1 cellular context compared by ENCODE assay signal in the genomic region with DNA sequence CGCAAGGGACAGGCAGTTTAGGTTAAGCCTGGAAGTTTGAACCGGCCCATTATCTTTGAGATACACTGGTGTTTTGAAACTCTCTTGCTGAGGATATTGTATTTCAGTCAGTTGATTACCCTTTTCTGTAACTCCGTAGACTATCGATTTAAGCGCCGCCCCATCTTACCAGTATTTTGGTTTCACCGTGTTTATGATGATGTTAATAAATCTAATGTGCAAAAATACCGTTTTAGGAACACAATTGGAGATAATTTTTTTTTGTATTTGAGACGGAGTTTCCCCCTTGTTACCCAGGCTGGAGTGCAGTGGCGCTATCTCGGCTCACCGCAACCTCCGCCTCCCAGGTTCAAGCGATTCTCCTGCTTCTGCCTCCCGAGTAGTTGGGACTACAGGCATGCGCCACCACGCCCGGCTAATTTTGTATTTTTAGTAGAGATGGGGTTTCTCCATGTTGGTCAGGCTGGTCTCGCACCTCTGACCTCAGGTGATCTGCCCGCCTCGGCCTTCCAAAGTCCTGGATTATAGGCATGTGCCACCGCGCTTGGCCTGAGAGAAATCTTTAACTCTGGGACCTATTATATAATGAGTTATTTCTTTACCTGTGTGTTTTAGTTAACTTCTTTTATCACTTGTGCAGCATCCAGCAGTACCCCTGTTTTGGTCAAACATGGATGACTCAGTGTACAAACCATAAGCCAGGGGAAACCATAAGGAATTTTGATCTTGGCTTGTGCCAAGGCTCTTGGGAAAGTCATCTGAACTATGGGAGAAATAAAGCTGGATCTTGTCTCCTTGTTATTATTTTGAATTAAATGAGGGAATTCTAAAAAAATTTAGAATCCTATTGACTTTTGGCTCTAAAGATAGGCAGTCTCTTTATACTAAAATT.
TF ChIP-seq lines count a peak whose summit lies in the region.

No MANE protein-coding gene starts in this region.

TF ChIP-seq in A549, 52 proteins besides CTCF, POLR2A, EP300 and RAD21 (continued from another document):
- TF ChIP-seq, protein P1, sequence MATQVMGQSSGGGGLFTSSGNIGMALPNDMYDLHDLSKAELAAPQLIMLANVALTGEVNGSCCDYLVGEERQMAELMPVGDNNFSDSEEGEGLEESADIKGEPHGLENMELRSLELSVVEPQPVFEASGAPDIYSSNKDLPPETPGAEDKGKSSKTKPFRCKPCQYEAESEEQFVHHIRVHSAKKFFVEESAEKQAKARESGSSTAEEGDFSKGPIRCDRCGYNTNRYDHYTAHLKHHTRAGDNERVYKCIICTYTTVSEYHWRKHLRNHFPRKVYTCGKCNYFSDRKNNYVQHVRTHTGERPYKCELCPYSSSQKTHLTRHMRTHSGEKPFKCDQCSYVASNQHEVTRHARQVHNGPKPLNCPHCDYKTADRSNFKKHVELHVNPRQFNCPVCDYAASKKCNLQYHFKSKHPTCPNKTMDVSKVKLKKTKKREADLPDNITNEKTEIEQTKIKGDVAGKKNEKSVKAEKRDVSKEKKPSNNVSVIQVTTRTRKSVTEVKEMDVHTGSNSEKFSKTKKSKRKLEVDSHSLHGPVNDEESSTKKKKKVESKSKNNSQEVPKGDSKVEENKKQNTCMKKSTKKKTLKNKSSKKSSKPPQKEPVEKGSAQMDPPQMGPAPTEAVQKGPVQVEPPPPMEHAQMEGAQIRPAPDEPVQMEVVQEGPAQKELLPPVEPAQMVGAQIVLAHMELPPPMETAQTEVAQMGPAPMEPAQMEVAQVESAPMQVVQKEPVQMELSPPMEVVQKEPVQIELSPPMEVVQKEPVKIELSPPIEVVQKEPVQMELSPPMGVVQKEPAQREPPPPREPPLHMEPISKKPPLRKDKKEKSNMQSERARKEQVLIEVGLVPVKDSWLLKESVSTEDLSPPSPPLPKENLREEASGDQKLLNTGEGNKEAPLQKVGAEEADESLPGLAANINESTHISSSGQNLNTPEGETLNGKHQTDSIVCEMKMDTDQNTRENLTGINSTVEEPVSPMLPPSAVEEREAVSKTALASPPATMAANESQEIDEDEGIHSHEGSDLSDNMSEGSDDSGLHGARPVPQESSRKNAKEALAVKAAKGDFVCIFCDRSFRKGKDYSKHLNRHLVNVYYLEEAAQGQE (IDR thresholded peaks at IDR 0.05), result no peak
- no peak for TF ChIP-seq MAZ (IDR thresholded peaks at IDR 0.05; ENCODE audit: borderline replicate concordance, low read depth, low read length)
